ENCODE assay signal across 19 cellular contexts in the genomic region with DNA sequence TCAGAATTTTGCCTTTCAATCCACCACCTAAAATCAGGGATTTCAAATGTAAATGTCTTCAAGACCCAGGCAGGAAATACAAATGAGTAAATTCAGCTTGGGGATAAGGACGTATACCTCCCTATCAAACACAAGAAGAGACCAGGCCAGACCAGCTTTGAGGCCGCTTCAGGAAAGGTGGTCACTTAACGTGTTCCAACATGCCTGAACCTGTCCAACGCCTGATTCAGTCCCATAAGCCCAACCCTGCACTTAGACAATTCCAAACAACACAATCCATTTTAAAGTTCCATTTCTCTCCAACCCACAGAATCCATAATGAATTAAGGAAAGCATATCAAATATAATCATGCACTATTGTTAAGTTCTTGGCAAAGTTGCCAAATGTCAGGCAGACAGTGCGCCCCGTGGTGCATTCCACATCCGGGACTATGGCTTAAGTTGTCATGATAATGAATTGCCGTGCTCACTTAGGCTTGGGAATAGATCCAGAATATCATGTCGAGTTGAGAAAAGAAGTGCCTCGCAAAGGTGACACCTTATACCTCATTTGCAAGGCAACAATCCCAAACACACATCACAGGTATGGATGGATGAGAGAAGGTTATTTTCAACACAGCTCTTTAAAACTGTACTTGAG. TPM values are rescaled to one million over a fixed set of nuclear protein-coding genes. Genes with fewer than 3 reads are reported as not detected.
DNase-seq lines count a peak whose midpoint lies in the region; ATAC-seq and TF ChIP-seq lines count a peak whose summit lies in the region.
"Had no signal": no experiment of that assay in that cellular context is flagged by ENCODE, and none has a peak within 500 bp of the region (broad histone marks: within the 10 kb centered on the region; RNA-seq: fewer than 3 reads in every experiment).

No MANE protein-coding gene starts in this region.

- no peak overlapping the region for H3K27ac Mint-ChIP-seq in nephron progenitor cell
- H3K27ac Mint-ChIP-seq: activated CD4-positive, alpha-beta T cell treated with anti-CD3 and anti-CD28 coated beads for 36 hours; activated naive CD4-positive, alpha-beta T cell treated with anti-CD3 and anti-CD28 coated beads for 36 hours had no signal

- H3K9me3 Mint-ChIP-seq in nephron progenitor cell, result no peaks in the 10 kb centered on the region
- H3K9me3 Mint-ChIP-seq: activated naive CD4-positive, alpha-beta T cell treated with anti-CD3 and anti-CD28 coated beads for 36 hours had no signal

- TF ChIP-seq CTCF in RWPE2 (IDR thresholded peaks at IDR 0.05; ENCODE audit: poor library complexity, severe bottlenecking) (no peak), nephron progenitor cell (IDR thresholded peaks at IDR 0.05) (no peak)

- H3K23ac ChIP-seq in trophoblast cell (ENCODE audit: low read length), result no peak overlapping the region

- peak overlapping the region; percentile 66 for H4K91ac ChIP-seq in trophoblast cell (ENCODE audit: low read depth, low read length)

- no peak overlapping the region for H3K18ac ChIP-seq in trophoblast cell (ENCODE audit: low read length)

- no peak overlapping the region for H3K4me3 Mint-ChIP-seq in nephron progenitor cell
- H3K4me3 Mint-ChIP-seq: activated CD4-positive, alpha-beta T cell treated with anti-CD3 and anti-CD28 coated beads for 36 hours; activated naive CD4-positive, alpha-beta T cell treated with anti-CD3 and anti-CD28 coated beads for 36 hours had no signal

- no peak overlapping the region for H4K12ac ChIP-seq in trophoblast cell (ENCODE audit: low read depth, low read length)

- H2AK5ac ChIP-seq in trophoblast cell (ENCODE audit: low read length), result no peak overlapping the region

- no peaks in the 10 kb centered on the region for H3K36me3 Mint-ChIP-seq in nephron progenitor cell (ENCODE audit: low read depth)

- H3K9me3 ChIP-seq in RWPE2 (ENCODE audit: severe bottlenecking) (no peaks in the 10 kb centered on the region), trophoblast cell (ENCODE audit: insufficient read depth, low read depth, low read length) (no peaks in the 10 kb centered on the region)
- H3K9me3 ChIP-seq: HAP-1, SJCRH30, tibial nerve had no signal

- WGBS in trophoblast cell (ENCODE audit: extremely low coverage, insufficient coverage, insufficient read length), result no CpG with 5 or more reads among the region's 10 CpGs

- peak overlapping the region; percentile 18 for H2BK5ac ChIP-seq in trophoblast cell (ENCODE audit: low read depth, low read length, poor library complexity)

- H3K79me1 ChIP-seq in trophoblast cell (ENCODE audit: low read length), result no peaks in the 10 kb centered on the region

- H3K4me2 ChIP-seq in trophoblast cell (ENCODE audit: low read length), result no peak overlapping the region

- no peak overlapping the region for H3K14ac ChIP-seq in trophoblast cell (ENCODE audit: low read length)

- DNase-seq in NCI-H1092 treated with DMSO at 0.1 percent for 48 hours (lab: John Stamatoyannopoulos, UW) (peak; percentile 7), NCI-H1092 (lab: John Stamatoyannopoulos, UW) (no peak), NCI-H2081 (lab: John Stamatoyannopoulos, UW) (peak; percentile 67 to 89), RWPE2 (ENCODE audit: low spot score) (no peak), trophoblast cell (no peak), foreskin melanocyte (no peak), nephron progenitor cell (no peak)
- no peak for DNase-seq in effector CD8-positive, alpha-beta T cell (lab: John Stamatoyannopoulos, UW)
- DNase-seq: 8988T; activated CD4-positive, alpha-beta T cell treated with anti-CD3 and anti-CD28 coated beads for 36 hours; activated naive CD4-positive, alpha-beta T cell treated with anti-CD3 and anti-CD28 coated beads for 36 hours; dermis blood vessel endothelial cell; NCI-H1048; occipital lobe; SJCRH30; stimulated activated CD4-positive, alpha-beta T cell treated with anti-CD3 and anti-CD28 coated beads, Interleukin-4, amount 100 ng/mL, for 4 hours; T-helper 9 cell had no signal

- H3K4me1 Mint-ChIP-seq in nephron progenitor cell, result peaks cover 35% of the 10 kb centered on the region
- H3K4me1 Mint-ChIP-seq: activated CD4-positive, alpha-beta T cell treated with anti-CD3 and anti-CD28 coated beads for 36 hours had no signal

- no peak overlapping the region for H4K8ac ChIP-seq in trophoblast cell (ENCODE audit: low read depth, low read length)

- no peaks in the 10 kb centered on the region for H3K27me3 ChIP-seq in RWPE2 (ENCODE audit: insufficient read depth, poor library complexity, severe bottlenecking)
- no peaks in the 10 kb centered on the region for H3K27me3 ChIP-seq in trophoblast cell (ENCODE audit: insufficient read depth, low read length)
- H3K27me3 ChIP-seq: SJCRH30, tibial nerve had no signal

- no peak overlapping the region for H2AFZ ChIP-seq in trophoblast cell (ENCODE audit: insufficient read depth, low read length, poor library complexity)

- H3K27ac ChIP-seq in RWPE2 (ENCODE audit: poor library complexity, severe bottlenecking), result no peak overlapping the region
- H3K27ac ChIP-seq in trophoblast cell (ENCODE audit: low read depth, low read length), result no peak overlapping the region
- H3K27ac ChIP-seq: SJCRH30, tibial nerve had no signal

- H3K36me3 ChIP-seq in RWPE2 (ENCODE audit: low read depth) (no peaks in the 10 kb centered on the region), trophoblast cell (ENCODE audit: control insufficient read depth in 1 of 2, insufficient read depth in 2 of 2, low read length in 2 of 2) (no peaks in the 10 kb centered on the region)
- H3K36me3 ChIP-seq: HAP-1, SJCRH30, tibial nerve had no signal

- no peaks in the 10 kb centered on the region for H3K27me3 Mint-ChIP-seq in nephron progenitor cell (ENCODE audit: low read depth, poor library complexity)

- H3K9ac ChIP-seq in trophoblast cell (ENCODE audit: low read length), result no peak overlapping the region

- no peaks in the 10 kb centered on the region for H3K4me1 ChIP-seq in RWPE2 (ENCODE audit: insufficient read depth, poor library complexity, severe bottlenecking)
- H3K4me1 ChIP-seq in trophoblast cell (ENCODE audit: control insufficient read depth in 1 of 2, insufficient read depth in 2 of 2, low read length in 2 of 2), result peaks cover 3 to 4% of the 10 kb centered on the region in 2 experiments
- H3K4me1 ChIP-seq: HAP-1, SJCRH30, tibial nerve had no signal

- no peak overlapping the region for H3K4me3 ChIP-seq in RWPE2 (ENCODE audit: severe bottlenecking)
- H3K4me3 ChIP-seq in trophoblast cell (ENCODE audit: low read depth, low read length), result no peak overlapping the region
- H3K4me3 ChIP-seq: HAP-1, SJCRH30, tibial nerve had no signal

- no peak overlapping the region for H3K4ac ChIP-seq in trophoblast cell (ENCODE audit: low read depth, low read length)

- H3K79me2 ChIP-seq in trophoblast cell (ENCODE audit: control insufficient read depth, insufficient read depth, low read length, poor library complexity), result no peaks in the 10 kb centered on the region

- peak overlapping the region; percentile 1 for H2BK120ac ChIP-seq in trophoblast cell (ENCODE audit: insufficient read depth, low read length, poor library complexity)

- 0 out of 3 replicates have a peak, but pooled peaks have one; percentile 35 for ATAC-seq in RWPE2 (ENCODE audit: low read depth)
- ATAC-seq: activated CD4-positive, alpha-beta T cell treated with anti-CD3 and anti-CD28 coated beads for 36 hours had no signal

- H2BK12ac ChIP-seq in trophoblast cell (ENCODE audit: low read length), result no peak overlapping the region

RNA-seq across cellular contexts. Expression of gene CCDC60, which starts 35.5 kb away (rescaled TPM):
- 0.29 and 0.35 TPM in 2 replicates for polyA plus RNA-seq in trophoblast cell (2013)

Comparison
In these comparisons a context has a peak if more than half of its experiments do, and no peak if none do; other contexts are left out.
1. DNase-seq: peak in NCI-H1092 treated with DMSO at 0.1 percent for 48 hours (single experiment) and NCI-H2081 (2 of 2); none in NCI-H1092 (single experiment), RWPE2 (single experiment), trophoblast cell (0 of 2), effector CD8-positive, alpha-beta T cell (single experiment), foreskin melanocyte (single experiment) and nephron progenitor cell (single experiment).